12 cellular contexts compared by ENCODE assay signal in genomic region chr2:36449943-36450392, GRCh38.
DNase-seq lines count a peak whose midpoint lies in the region; ATAC-seq and TF ChIP-seq lines count a peak whose summit lies in the region.
"Had no signal": no experiment of that assay in that cellular context is flagged by ENCODE, and none has a peak within 500 bp of the region (broad histone marks: within the 10 kb centered on the region; RNA-seq: fewer than 3 reads in every experiment).

No MANE protein-coding gene starts in this region.

- H3K27ac ChIP-seq in subcutaneous abdominal adipose tissue (ENCODE audit: low read depth, low read length): peak overlapping the region; percentile 93
- no peak overlapping the region for H3K27ac ChIP-seq in left lung
- H3K27ac ChIP-seq: PC-9, VCaP had no signal

- H3K4me3 ChIP-seq in cardiac fibroblast (replicated peaks in 1 of 2; ENCODE audit: low read depth in 2 of 2, low read length in 2 of 2): no peak overlapping the region
- H3K4me3 ChIP-seq in subcutaneous abdominal adipose tissue (ENCODE audit: low read depth in 1 of 5, low read length in 5 of 5): no peak overlapping the region
- no peak overlapping the region for H3K4me3 ChIP-seq in left lung
- H3K4me3 ChIP-seq: PC-9 had no signal

- DNase-seq in M059J (ENCODE audit: low read depth) (peak; percentile 37), cardiac fibroblast (ENCODE audit: low read depth in 2 of 2) (peak; percentile 44 to 69), kidney tubule cell (ENCODE audit: low spot score) (peak; percentile 62), NCI-H2171 treated with DMSO at 0.1 percent for 48 hours (lab: John Stamatoyannopoulos, UW) (no peak), NCI-H1048 (lab: John Stamatoyannopoulos, UW) (no peak), left lung (no peak)
- DNase-seq: CD8-positive, alpha-beta T cell; H7; PC-9 had no signal

- ATAC-seq in GM18858 (IDR thresholded peaks at IDR 0.05; ENCODE audit: unreplicated experiment): no peak
- ATAC-seq in left lung: no peak
- ATAC-seq: CD8-positive, alpha-beta T cell had no signal

- peak overlapping the region in 2 of 5 donors; percentile 16 to 50 for H3K9ac ChIP-seq in subcutaneous abdominal adipose tissue (ENCODE audit: low read length in 5 of 5)

- TF ChIP-seq CTCF in cardiac fibroblast (IDR thresholded peaks at IDR 0.05; ENCODE audit: low read depth, low read length) (no peak), left lung (IDR thresholded peaks at IDR 0.05) (no peak)

- H3K27me3 ChIP-seq in subcutaneous abdominal adipose tissue (ENCODE audit: control insufficient read depth in 5 of 5, insufficient read depth in 4 of 5, low read length in 5 of 5) (no peaks in the 10 kb centered on the region), left lung (no peaks in the 10 kb centered on the region)

- peaks cover 0 to 54% (median 50%) of the 10 kb centered on the region in 5 donors for H3K4me1 ChIP-seq in subcutaneous abdominal adipose tissue (ENCODE audit: control insufficient read depth in 5 of 5, insufficient read depth in 5 of 5, low read length in 5 of 5)
- H3K4me1 ChIP-seq in left lung: peaks cover 0 to 6% of the 10 kb centered on the region in 2 donors

- H3K36me3 ChIP-seq in subcutaneous abdominal adipose tissue (ENCODE audit: control insufficient read depth in 5 of 5, insufficient read depth in 5 of 5, low read length in 5 of 5) (peaks cover 20 to 37% (median 29%) of the 10 kb centered on the region in 5 donors), left lung (peaks cover 0 to 10% of the 10 kb centered on the region in 2 donors)

- intact Hi-C loops in left lung (cut with DNase I): no loop called here

- H3K9me3 ChIP-seq in subcutaneous abdominal adipose tissue (ENCODE audit: control insufficient read depth in 5 of 5, low read length in 5 of 5) (no peaks in the 10 kb centered on the region), left lung (no peaks in the 10 kb centered on the region)

Comparison
In these comparisons a context has a peak if more than half of its experiments do, and no peak if none do; other contexts are left out.
1. DNase-seq: peak in M059J (single experiment), cardiac fibroblast (2 of 2) and kidney tubule cell (single experiment); none in NCI-H2171 treated with DMSO at 0.1 percent for 48 hours (single experiment), NCI-H1048 (single experiment) and left lung (0 of 2).